ENCODE assay signal across 19 cellular contexts in the genomic region with DNA sequence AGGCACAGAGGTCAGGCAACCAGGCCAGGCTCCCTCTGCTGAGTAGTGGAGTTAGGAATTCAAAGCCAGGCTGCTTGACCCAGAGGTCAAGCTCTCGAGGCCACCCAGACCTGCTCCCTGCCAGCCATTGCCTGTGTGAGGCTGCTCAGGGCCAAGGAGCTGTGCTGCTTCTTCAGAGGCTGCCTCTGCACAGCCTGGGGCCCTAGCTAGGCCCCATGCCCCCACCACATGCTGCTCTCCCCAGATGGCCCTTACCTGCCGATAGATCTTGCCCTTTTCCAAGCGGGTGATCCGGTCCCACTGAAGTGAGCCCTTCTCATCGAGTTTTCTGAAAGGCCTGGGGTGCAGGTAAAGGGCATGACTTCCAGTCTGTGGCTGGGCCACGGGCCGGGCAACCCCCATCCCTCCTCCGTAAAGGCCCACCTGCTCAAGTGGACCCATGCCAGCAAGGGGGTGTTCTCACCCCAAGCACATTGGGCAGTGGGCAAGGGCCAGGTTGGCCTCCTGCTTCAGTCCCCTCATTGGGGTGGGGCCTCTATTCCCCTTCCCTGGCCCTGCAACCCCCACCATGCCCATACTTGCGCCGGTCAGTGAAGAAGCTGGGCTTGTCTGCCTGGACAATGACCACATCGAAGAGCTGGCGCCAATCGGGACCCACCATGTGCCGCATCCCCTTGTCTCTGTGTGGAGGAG. TPM values are rescaled to one million over a fixed set of nuclear protein-coding genes. Genes with fewer than 3 reads are reported as not detected.
A peak's percentile ranks its signal among the peaks of the same experiment; 100 is the strongest.
DNase-seq lines count a peak whose midpoint lies in the region; TF ChIP-seq lines count a peak whose summit lies in the region.
"Had no signal": no experiment of that assay in that cellular context is flagged by ENCODE, and none has a peak within 500 bp of the region (broad histone marks: within the 10 kb centered on the region; RNA-seq: fewer than 3 reads in every experiment).

No MANE protein-coding gene starts in this region.

- peak overlapping the region; percentile 34 for H2BK120ac ChIP-seq in trophoblast cell (ENCODE audit: insufficient read depth, low read length, poor library complexity)

- peak overlapping the region; percentile 40 for H2AK5ac ChIP-seq in trophoblast cell (ENCODE audit: low read length)

- H3K4me3 Mint-ChIP-seq in activated CD4-positive, alpha-beta T cell treated with anti-CD3 and anti-CD28 coated beads, Interleukin-2, amount 10 ng/mL, durations not matched to agents 7 days and 5 days = no peak overlapping the region
- H3K4me3 Mint-ChIP-seq: activated CD4-positive, alpha-beta T cell treated with anti-CD3 and anti-CD28 coated beads, Interleukin-2, amount 10 ng/mL, durations not matched to agents 24 days and 14 days; activated T-helper 17 cell treated with anti-CD3 and anti-CD28 coated beads, Interleukin-2, amount 50 U/mL, for 72 hours; B cell; T-helper 1 cell treated with Interleukin-12 subunit alpha and Interleukin-12 subunit beta and Interleukin-4 antibody, amounts not matched to agents 30 μg/mL and 1 μg/mL, for 36 hours had no signal

- peak overlapping the region; percentile 50 for H4K8ac ChIP-seq in trophoblast cell (ENCODE audit: low read depth, low read length)

- TF ChIP-seq CTCF in Peyer's patch (IDR thresholded peaks at IDR 0.05) (no peak), left ventricle myocardium inferior (IDR thresholded peaks at IDR 0.05; ENCODE audit: borderline replicate concordance) (no peak)

- H3K18ac ChIP-seq in trophoblast cell (ENCODE audit: low read length) = peak overlapping the region; percentile 34

- no peak overlapping the region for H3K23ac ChIP-seq in trophoblast cell (ENCODE audit: low read length)

- H3K4me3 ChIP-seq in Peyer's patch (no peak overlapping the region), left ventricle myocardium inferior (no peak overlapping the region), trophoblast cell (ENCODE audit: low read depth, low read length) (no peak overlapping the region)
- H3K4me3 ChIP-seq: hepatocyte, lung had no signal

- no peaks in the 10 kb centered on the region for H3K27me3 ChIP-seq in Peyer's patch
- no peaks in the 10 kb centered on the region for H3K27me3 ChIP-seq in left ventricle myocardium inferior (ENCODE audit: low read depth)
- no peaks in the 10 kb centered on the region for H3K27me3 ChIP-seq in trophoblast cell (ENCODE audit: insufficient read depth, low read length)
- H3K27me3 ChIP-seq: hepatocyte had no signal

- TF ChIP-seq POLR2A in Peyer's patch (IDR thresholded peaks at IDR 0.05) = no peak

- CTCF ChIA-PET in activated CD4-positive, alpha-beta T cell treated with anti-CD3 and anti-CD28 coated beads, Interleukin-2, amount 10 ng/mL, durations not matched to agents 7 days and 5 days (lab: Charles Lee) = interaction anchor here (1.4 kb wide), 1 partner anchor 38 kb away, joined by 3 read pairs; no protein-coding TSS in a partner anchor

- peak overlapping the region; percentile 38 for H4K91ac ChIP-seq in trophoblast cell (ENCODE audit: low read depth, low read length)

- H3K36me3 Mint-ChIP-seq in activated CD4-positive, alpha-beta T cell treated with anti-CD3 and anti-CD28 coated beads, Interleukin-2, amount 10 ng/mL, durations not matched to agents 7 days and 5 days (ENCODE audit: low read depth) = no peaks in the 10 kb centered on the region

- peaks cover 21% of the 10 kb centered on the region for H3K79me1 ChIP-seq in trophoblast cell (ENCODE audit: low read length)

- peaks cover 13% of the 10 kb centered on the region for H3K79me2 ChIP-seq in trophoblast cell (ENCODE audit: control insufficient read depth, insufficient read depth, low read length, poor library complexity)

- H3K4me2 ChIP-seq in trophoblast cell (ENCODE audit: low read length) = no peak overlapping the region
- H3K4me2 ChIP-seq: hepatocyte had no signal

- H3K27ac Mint-ChIP-seq in activated CD4-positive, alpha-beta T cell treated with anti-CD3 and anti-CD28 coated beads, Interleukin-2, amount 10 ng/mL, durations not matched to agents 7 days and 5 days = no peak overlapping the region
- H3K27ac Mint-ChIP-seq: activated CD4-positive, alpha-beta T cell treated with anti-CD3 and anti-CD28 coated beads, Interleukin-2, amount 10 ng/mL, durations not matched to agents 24 days and 14 days; activated T-helper 17 cell treated with anti-CD3 and anti-CD28 coated beads, Interleukin-2, amount 50 U/mL, for 72 hours; B cell had no signal

- peak; percentile 20 for DNase-seq in D341Med (ENCODE audit: low spot score)
- DNase-seq in Peyer's patch = peak in 2 of 3 donors; percentile 32 to 41
- DNase-seq in left ventricle myocardium inferior = peak; percentile 14
- peak; percentile 54 to 67 for DNase-seq in trophoblast cell
- DNase-seq in stimulated activated CD8-positive, alpha-beta memory T cell treated with anti-CD3 and anti-CD28 coated beads, Interleukin-4, amount 100 ng/mL, for 48 hours = no peak
- no peak for DNase-seq in NCI-H1417 (lab: John Stamatoyannopoulos, UW)
- DNase-seq in activated CD4-positive, CD25-positive, alpha-beta regulatory T cell treated with anti-CD3 and anti-CD28 coated beads, Interleukin-2, amount 50 U/mL, for 72 hours = no peak
- DNase-seq in activated CD4-positive, alpha-beta T cell treated with anti-CD3 and anti-CD28 coated beads, Interleukin-2, amount 10 ng/mL, durations not matched to agents 7 days and 5 days = no peak
- DNase-seq: activated CD4-positive, alpha-beta T cell treated with anti-CD3 and anti-CD28 coated beads, Interleukin-2, amount 10 ng/mL, durations not matched to agents 24 days and 14 days; central memory CD4-positive, alpha-beta T cell; DND-41; NCI-H1436 treated with DMSO at 0.1 percent for 48 hours; NCI-H510A; stimulated activated CD4-positive, alpha-beta T cell treated with anti-CD3 and anti-CD28 coated beads, Interleukin-15, amount 100 ng/mL, for 24 hours had no signal

- peak overlapping the region; percentile 31 for H2BK12ac ChIP-seq in trophoblast cell (ENCODE audit: low read length)

- POLR2A ChIA-PET in activated CD4-positive, alpha-beta T cell treated with anti-CD3 and anti-CD28 coated beads, Interleukin-2, amount 10 ng/mL, durations not matched to agents 7 days and 5 days (lab: Charles Lee) = no interaction called here

- no peaks in the 10 kb centered on the region for H3K9me3 Mint-ChIP-seq in activated CD4-positive, alpha-beta T cell treated with anti-CD3 and anti-CD28 coated beads, Interleukin-2, amount 10 ng/mL, durations not matched to agents 7 days and 5 days
- H3K9me3 Mint-ChIP-seq: activated CD4-positive, alpha-beta T cell treated with anti-CD3 and anti-CD28 coated beads, Interleukin-2, amount 10 ng/mL, durations not matched to agents 24 days and 14 days; activated T-helper 17 cell treated with anti-CD3 and anti-CD28 coated beads, Interleukin-2, amount 50 U/mL, for 72 hours; T-helper 1 cell treated with Interleukin-12 subunit alpha and Interleukin-12 subunit beta and Interleukin-4 antibody, amounts not matched to agents 30 μg/mL and 1 μg/mL, for 36 hours had no signal

- H3K9me3 ChIP-seq in Peyer's patch = no peaks in the 10 kb centered on the region
- H3K9me3 ChIP-seq in left ventricle myocardium inferior (replicated peaks) = no peaks in the 10 kb centered on the region
- peaks cover 1% of the 10 kb centered on the region for H3K9me3 ChIP-seq in trophoblast cell (ENCODE audit: insufficient read depth, low read depth, low read length)

- H3K4me1 ChIP-seq in Peyer's patch = peaks cover 0 to 2% (median under 1%) of the 10 kb centered on the region in 4 donors
- H3K4me1 ChIP-seq in left ventricle myocardium inferior = peaks cover 73% of the 10 kb centered on the region
- H3K4me1 ChIP-seq in trophoblast cell (ENCODE audit: control insufficient read depth in 1 of 2, insufficient read depth in 2 of 2, low read length in 2 of 2) = peaks cover 58 to 60% of the 10 kb centered on the region in 2 experiments

- H3K27me3 Mint-ChIP-seq in activated CD4-positive, alpha-beta T cell treated with anti-CD3 and anti-CD28 coated beads, Interleukin-2, amount 10 ng/mL, durations not matched to agents 7 days and 5 days = no peaks in the 10 kb centered on the region
- H3K27me3 Mint-ChIP-seq: activated CD4-positive, alpha-beta T cell treated with anti-CD3 and anti-CD28 coated beads, Interleukin-2, amount 10 ng/mL, durations not matched to agents 24 days and 14 days; activated T-helper 17 cell treated with anti-CD3 and anti-CD28 coated beads, Interleukin-2, amount 50 U/mL, for 72 hours; B cell had no signal

- no CpG with 5 or more reads among the region's 14 CpGs for WGBS in trophoblast cell (ENCODE audit: extremely low coverage, insufficient coverage, insufficient read length)

- peak overlapping the region; percentile 13 for H3K4ac ChIP-seq in trophoblast cell (ENCODE audit: low read depth, low read length)

- H3K9ac ChIP-seq in trophoblast cell (ENCODE audit: low read length) = no peak overlapping the region

- H3K4me1 Mint-ChIP-seq in activated CD4-positive, alpha-beta T cell treated with anti-CD3 and anti-CD28 coated beads, Interleukin-2, amount 10 ng/mL, durations not matched to agents 7 days and 5 days = no peaks in the 10 kb centered on the region
- H3K4me1 Mint-ChIP-seq: activated T-helper 17 cell treated with anti-CD3 and anti-CD28 coated beads, Interleukin-2, amount 50 U/mL, for 72 hours had no signal

- intact Hi-C loops in left ventricle myocardium inferior (cut with micrococcal nuclease) = no loop called here

- H4K12ac ChIP-seq in trophoblast cell (ENCODE audit: low read depth, low read length) = no peak overlapping the region

- no peak overlapping the region for H2AFZ ChIP-seq in trophoblast cell (ENCODE audit: insufficient read depth, low read length, poor library complexity)
- H2AFZ ChIP-seq: hepatocyte had no signal

- H3K27ac ChIP-seq in Peyer's patch (no peak overlapping the region), left ventricle myocardium inferior (replicated peaks) (peak overlapping the region; percentile 88), trophoblast cell (ENCODE audit: low read depth, low read length) (peak overlapping the region; percentile 78)
- H3K27ac ChIP-seq: hepatocyte had no signal

- peak overlapping the region; percentile 44 for H2BK5ac ChIP-seq in trophoblast cell (ENCODE audit: low read depth, low read length, poor library complexity)

- peaks cover 0 to 7% (median 0%) of the 10 kb centered on the region in 3 donors for H3K36me3 ChIP-seq in Peyer's patch
- peaks cover 26% of the 10 kb centered on the region for H3K36me3 ChIP-seq in left ventricle myocardium inferior
- peaks cover 62 to 63% of the 10 kb centered on the region in 2 experiments for H3K36me3 ChIP-seq in trophoblast cell (ENCODE audit: control insufficient read depth in 1 of 2, insufficient read depth in 2 of 2, low read length in 2 of 2)

- H3K14ac ChIP-seq in trophoblast cell (ENCODE audit: low read length) = peak overlapping the region; percentile 42

RNA-seq across cellular contexts. Expression of a gene that starts 6.5 kb away (rescaled TPM):
- 10 to 100 TPM in 3 of 4 donors, 1 to 10 TPM in 1; 5.1 to 17.3 (median 14.7) TPM for total RNA-seq in Peyer's patch
- total RNA-seq in left ventricle myocardium inferior = 69.3 TPM
- polyA plus RNA-seq in trophoblast cell (2013) = 247 and 254 TPM in 2 replicates
- 10 to 100 TPM; 22.1 to 23.8 TPM for total RNA-seq in activated CD4-positive, alpha-beta T cell treated with anti-CD3 and anti-CD28 coated beads, Interleukin-2, amount 10 ng/mL, durations not matched to agents 7 days and 5 days

RNA-seq across cellular contexts. Expression of a gene that starts 9.2 kb away (rescaled TPM):
- total RNA-seq in Peyer's patch (1 to 10 TPM; 1.7 to 7.7 (median 4.1) TPM), left ventricle myocardium inferior (65.8 TPM)
- polyA plus RNA-seq in trophoblast cell (2013) = 68.9 TPM in 2 replicates
- 10 to 100 TPM in 1 of 2 experiments, 1 to 10 TPM in 1; 8.5 to 11.7 TPM for total RNA-seq in activated CD4-positive, alpha-beta T cell treated with anti-CD3 and anti-CD28 coated beads, Interleukin-2, amount 10 ng/mL, durations not matched to agents 7 days and 5 days

RNA-seq across cellular contexts. Expression of a gene that starts 32.0 kb away (rescaled TPM):
- total RNA-seq in Peyer's patch = 10 to 100 TPM; 27.0 to 98.2 (median 67.2) TPM
- total RNA-seq in left ventricle myocardium inferior = 67.2 TPM
- polyA plus RNA-seq in trophoblast cell (2013) = 0.14 and 0.19 TPM in 2 replicates
- total RNA-seq in activated CD4-positive, alpha-beta T cell treated with anti-CD3 and anti-CD28 coated beads, Interleukin-2, amount 10 ng/mL, durations not matched to agents 7 days and 5 days = under 1 TPM; 0.02 to 0.15 TPM

Comparison
In these comparisons a context has a peak if more than half of its experiments do, and no peak if none do; other contexts are left out.
1. DNase-seq: peak in D341Med (single experiment), Peyer's patch (2 of 3), left ventricle myocardium inferior (single experiment) and trophoblast cell (2 of 2); none in stimulated activated CD8-positive, alpha-beta memory T cell treated with anti-CD3 and anti-CD28 coated beads, Interleukin-4, amount 100 ng/mL, for 48 hours (single experiment), NCI-H1417 (0 of 3), activated CD4-positive, CD25-positive, alpha-beta regulatory T cell treated with anti-CD3 and anti-CD28 coated beads, Interleukin-2, amount 50 U/mL, for 72 hours (single experiment) and activated CD4-positive, alpha-beta T cell treated with anti-CD3 and anti-CD28 coated beads, Interleukin-2, amount 10 ng/mL, durations not matched to agents 7 days and 5 days (single experiment).
2. H3K27ac ChIP-seq: peak in left ventricle myocardium inferior (single experiment) and trophoblast cell (single experiment); none in Peyer's patch (0 of 4).
3. RNA of a gene that starts 32.0 kb away (total RNA-seq): 27.0 to 98.2 TPM in Peyer's patch and 67.2 TPM in left ventricle myocardium inferior (single experiment); 0.02 to 0.15 TPM in activated CD4-positive, alpha-beta T cell treated with anti-CD3 and anti-CD28 coated beads, Interleukin-2, amount 10 ng/mL, durations not matched to agents 7 days and 5 days; every median in the first group is over 10 times any median in the second.